8 cellular contexts compared by ENCODE assay signal in the genomic region with DNA sequence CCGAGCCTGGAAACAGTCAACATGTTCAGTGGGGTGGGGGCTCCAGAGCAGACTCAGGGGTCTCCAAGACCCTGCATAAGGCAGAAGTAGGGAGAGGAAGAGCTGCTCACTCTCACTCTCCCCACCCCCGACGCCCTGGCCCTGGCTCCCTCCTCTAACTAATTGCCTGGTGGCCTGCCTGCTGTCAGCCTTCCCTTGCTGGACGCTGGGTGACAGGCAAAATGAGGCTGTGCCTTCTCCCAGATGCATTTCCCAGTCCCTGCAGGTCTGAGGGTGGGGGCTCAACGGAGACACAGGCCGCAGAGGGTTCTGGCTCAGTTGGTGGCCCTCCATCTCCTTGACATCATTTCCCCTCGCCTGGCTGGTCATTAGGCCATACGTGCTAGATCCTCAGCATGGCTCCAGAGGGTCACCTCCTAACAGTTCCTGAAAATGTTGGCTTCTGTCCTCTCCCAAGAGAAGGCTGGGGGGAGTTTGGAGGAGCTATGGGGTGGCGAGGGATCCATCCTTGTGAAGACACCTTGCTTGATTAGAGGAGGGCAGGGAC. TPM values are rescaled to one million over a fixed set of nuclear protein-coding genes. Genes with fewer than 3 reads are reported as not detected.
A peak's percentile ranks its signal among the peaks of the same experiment; 100 is the strongest.
DNase-seq lines count a peak whose midpoint lies in the region; ATAC-seq, FAIRE-seq and TF ChIP-seq lines count a peak whose summit lies in the region.
"Had no signal": no experiment of that assay in that cellular context is flagged by ENCODE, and none has a peak within 500 bp of the region (broad histone marks: within the 10 kb centered on the region; RNA-seq: fewer than 3 reads in every experiment).

No MANE protein-coding gene starts in this region.

- TF ChIP-seq POLR2A in H54 (IDR thresholded peaks at IDR 0.05; ENCODE audit: low read depth, low read length): no peak

- ATAC-seq in left ventricle myocardium superior (no peak), HG02885 (IDR thresholded peaks at IDR 0.05; ENCODE audit: poor library complexity, unreplicated experiment) (no peak), HG02840 (IDR thresholded peaks at IDR 0.05; ENCODE audit: low FRiP score, unreplicated experiment) (no peak)
- no peak for ATAC-seq in stimulated activated memory B cell treated with anti-CD40 and anti-IgM and Interleukin-4, amounts not matched to agents 10 μg/mL and 1 μg/mL and 100 μg/mL, for 72 hours

- H3K27me3 Mint-ChIP-seq in stimulated activated memory B cell treated with anti-CD40 and anti-IgM and Interleukin-4, amounts not matched to agents 10 μg/mL and 1 μg/mL and 100 μg/mL, for 72 hours: no peaks in the 10 kb centered on the region

- H3K36me3 Mint-ChIP-seq in stimulated activated memory B cell treated with anti-CD40 and anti-IgM and Interleukin-4, amounts not matched to agents 10 μg/mL and 1 μg/mL and 100 μg/mL, for 72 hours: peaks cover 34% of the 10 kb centered on the region

- intact Hi-C loops in left ventricle myocardium superior (cut with micrococcal nuclease): no loop called here

- peak overlapping the region; percentile 53; the same call in 1 of the 2 replicates for H3K4me3 ChIP-seq in WI38 (ENCODE audit: low read depth, low read length)

- H3K4me1 Mint-ChIP-seq in stimulated activated memory B cell treated with anti-CD40 and anti-IgM and Interleukin-4, amounts not matched to agents 10 μg/mL and 1 μg/mL and 100 μg/mL, for 72 hours: peaks cover 75% of the 10 kb centered on the region

- no peaks in the 10 kb centered on the region for H3K9me3 Mint-ChIP-seq in stimulated activated memory B cell treated with anti-CD40 and anti-IgM and Interleukin-4, amounts not matched to agents 10 μg/mL and 1 μg/mL and 100 μg/mL, for 72 hours

- DNase-seq in H54 (ENCODE audit: insufficient read length, low spot score) (peak; percentile 33), left ventricle myocardium superior (peak; percentile 39), COR-L47 (lab: John Stamatoyannopoulos, UW) (no peak)
- DNase-seq: foreskin melanocyte had no signal

- no peak for FAIRE-seq in H54 (lab: Jason Lieb, UNC)

- TF ChIP-seq CTCF in WI38 (IDR thresholded peaks at IDR 0.05; ENCODE audit: low read depth, low read length): no peak

- peak overlapping the region; percentile 85 for H3K4me3 Mint-ChIP-seq in stimulated activated memory B cell treated with anti-CD40 and anti-IgM and Interleukin-4, amounts not matched to agents 10 μg/mL and 1 μg/mL and 100 μg/mL, for 72 hours

- H3K27ac Mint-ChIP-seq in stimulated activated memory B cell treated with anti-CD40 and anti-IgM and Interleukin-4, amounts not matched to agents 10 μg/mL and 1 μg/mL and 100 μg/mL, for 72 hours: peak overlapping the region; percentile 97

RNA-seq across cellular contexts. Expression of a gene that starts 1.4 kb away (rescaled TPM):
- 14.0 TPM for total RNA-seq in left ventricle myocardium superior

RNA-seq across cellular contexts. Expression of a gene that starts 38.8 kb away (rescaled TPM):
- not detected for total RNA-seq in left ventricle myocardium superior
